In genomic region chr2:205684871-205685313, GRCh38 we compare ENCODE assay signal across 8 cellular contexts. TPM values are rescaled to one million over a fixed set of nuclear protein-coding genes. Genes with fewer than 3 reads are reported as not detected.
DNase-seq lines count a peak whose midpoint lies in the region; ATAC-seq and TF ChIP-seq lines count a peak whose summit lies in the region.

No MANE protein-coding gene starts in this region.

- no peaks in the 10 kb centered on the region for H3K79me2 ChIP-seq in GM23248 (ENCODE audit: insufficient read depth)

- H3F3A ChIP-seq in GM23248 (ENCODE audit: insufficient read depth): peaks cover 18% of the 10 kb centered on the region

- peak overlapping the region; percentile 75 for H3K4me3 Mint-ChIP-seq in T-helper 17 cell

- peaks cover 60% of the 10 kb centered on the region for H3K27me3 Mint-ChIP-seq in T-helper 17 cell

- H3K27me3 ChIP-seq in GM23248 (replicated peaks; ENCODE audit: insufficient read depth): no peaks in the 10 kb centered on the region
- peaks cover 0 to 69% (median 10%) of the 10 kb centered on the region in 3 donors for H3K27me3 ChIP-seq in psoas muscle (ENCODE audit: insufficient read depth in 3 of 3, low read length in 2 of 3)
- no peaks in the 10 kb centered on the region for H3K27me3 ChIP-seq in WERI-Rb-1 (ENCODE audit: insufficient read depth, low read depth, severe bottlenecking)

- in situ Hi-C loops in GM23248 (cut with MboI): no loop called here

- H3K9me2 ChIP-seq in GM23248 (ENCODE audit: insufficient read depth): no peaks in the 10 kb centered on the region

- H3K36me3 ChIP-seq in GM23248 (ENCODE audit: low read depth): no peaks in the 10 kb centered on the region
- H3K36me3 ChIP-seq in psoas muscle (ENCODE audit: insufficient read depth in 1 of 2, low read depth in 1 of 2): no peaks in the 10 kb centered on the region
- H3K36me3 ChIP-seq in WERI-Rb-1: no peaks in the 10 kb centered on the region

- H2AFZ ChIP-seq in GM23248: peak overlapping the region; percentile 95

- H3K9me3 ChIP-seq in GM23248 (ENCODE audit: low read depth) (no peaks in the 10 kb centered on the region), T-helper 17 cell (ENCODE audit: control insufficient read depth, low read length, poor library complexity, severe bottlenecking) (no peaks in the 10 kb centered on the region), psoas muscle (no peaks in the 10 kb centered on the region), WERI-Rb-1 (ENCODE audit: severe bottlenecking) (no peaks in the 10 kb centered on the region)

- H3K4me1 Mint-ChIP-seq in T-helper 17 cell: peaks cover 19% of the 10 kb centered on the region

- H3K4me2 ChIP-seq in GM23248 (ENCODE audit: unreplicated experiment): peak overlapping the region; percentile 96

- no peak overlapping the region for H3K27ac Mint-ChIP-seq in T-helper 17 cell

- 40 to 41% methylated on average over 34 to 35 of the region's 35 CpGs for WGBS in GM23248 (ENCODE audit: low coverage in 1 of 2, low lambda C conversion rate in 2 of 2, missing lambda C conversion rate in 2 of 2), 2 experiments
- WGBS in psoas muscle, 3 donors: 20 to 27% (median 22%) methylated on average over 35 of the region's 35 CpGs

- no peak overlapping the region for H3K27ac ChIP-seq in GM23248
- H3K27ac ChIP-seq in psoas muscle: no peak overlapping the region
- H3K27ac ChIP-seq in WERI-Rb-1: no peak overlapping the region

- ATAC-seq in T-helper 17 cell (no peak), psoas muscle (peak in 1 of 4 donors; percentile 7), GM18909 (IDR thresholded peaks at IDR 0.05; ENCODE audit: poor library complexity, unreplicated experiment) (no peak), HG03095 (IDR thresholded peaks at IDR 0.05; ENCODE audit: unreplicated experiment) (no peak), HG03135 (IDR thresholded peaks at IDR 0.05; ENCODE audit: unreplicated experiment) (no peak)

- no peak for DNase-seq in GM23248
- no peak for DNase-seq in T-helper 17 cell
- peak; percentile 55 for DNase-seq in glomerular visceral epithelial cell (ENCODE audit: extremely low spot score)
- no peak for DNase-seq in psoas muscle
- DNase-seq in WERI-Rb-1: no peak

- H3K4me3 ChIP-seq in GM23248 (peak overlapping the region; percentile 82), psoas muscle (peak overlapping the region; percentile 64), WERI-Rb-1 (ENCODE audit: low read depth, low read length) (no peak overlapping the region)

- H3K4me1 ChIP-seq in GM23248 (ENCODE audit: insufficient read depth) (peaks cover 18% of the 10 kb centered on the region), psoas muscle (no peaks in the 10 kb centered on the region)

- H3K36me3 Mint-ChIP-seq in T-helper 17 cell (ENCODE audit: low read depth): peaks cover 6% of the 10 kb centered on the region

- H4K20me1 ChIP-seq in GM23248 (ENCODE audit: insufficient read depth): no peaks in the 10 kb centered on the region

- intact Hi-C loops in psoas muscle (cut with DNase I): loop anchor here in 1 of 2 donors (10.0 kb wide), 1 partner anchor 990 kb away; no protein-coding TSS in a partner anchor

- TF ChIP-seq CTCF in psoas muscle (IDR thresholded peaks at IDR 0.05) (no peak), WERI-Rb-1 (IDR thresholded peaks at IDR 0.05; ENCODE audit: low read depth, low read length) (no peak)

- H3K9ac ChIP-seq in GM23248: peak overlapping the region; percentile 77

RNA-seq across cellular contexts. Expression of gene NRP2, which starts 2.6 kb away (rescaled TPM):
- 9.0 and 36.7 TPM in 2 replicates for total RNA-seq in GM23248 (2014; rRNA removed; shearing (Covaris generic))
- polyA plus RNA-seq in GM23248 (2016; fragmentation: Nextera tagmentation; extraction: Ambion mirVana) (5.6 and 6.9 TPM in 2 replicates), psoas muscle (1 to 10 TPM in 1 of 3 donors, under 1 TPM in 2; 0.67 to 1.4 (median 0.77) TPM)
- total RNA-seq in T-helper 17 cell (1 to 10 TPM in 1 of 2 donors, under 1 TPM in 1; 0.68 to 3.1 TPM), psoas muscle (1 to 10 TPM; 2.4 to 6.9 (median 5.9) TPM)
